In genomic region chr10:31041011-31041410, GRCh38 we compare ENCODE assay signal across 17 cellular contexts. TPM values are rescaled to one million over a fixed set of nuclear protein-coding genes. Genes with fewer than 3 reads are reported as not detected.
DNase-seq lines count a peak whose midpoint lies in the region; FAIRE-seq and TF ChIP-seq lines count a peak whose summit lies in the region.
"Had no signal": no experiment of that assay in that cellular context is flagged by ENCODE, and none has a peak within 500 bp of the region (broad histone marks: within the 10 kb centered on the region; RNA-seq: fewer than 3 reads in every experiment).

No MANE protein-coding gene starts in this region.

- TF ChIP-seq EP300 in SK-N-SH (IDR thresholded peaks at IDR 0.05; ENCODE audit: borderline replicate concordance in 1 of 2, low read depth in 1 of 2, low read length in 1 of 2) = no peak

- H3K4me3 Mint-ChIP-seq in astrocyte (ENCODE audit: unreplicated experiment) = no peak overlapping the region
- H3K4me3 Mint-ChIP-seq: CD4-positive, CD25-positive, alpha-beta regulatory T cell; H9 had no signal

- no peak overlapping the region for H3K9ac ChIP-seq in astrocyte (ENCODE audit: low read length)
- no peak overlapping the region for H3K9ac ChIP-seq in SK-N-SH
- H3K9ac ChIP-seq: BLaER1 had no signal

- POLR2A ChIA-PET in SK-N-SH (lab: Yijun Ruan, JAX) = no interaction called here

- H3K4me1 Mint-ChIP-seq in astrocyte (ENCODE audit: low read depth, unreplicated experiment) = peaks cover 6% of the 10 kb centered on the region
- H3K4me1 Mint-ChIP-seq: CD4-positive, CD25-positive, alpha-beta regulatory T cell had no signal

- H3K79me2 ChIP-seq in astrocyte (ENCODE audit: insufficient read depth, low read length) (no peaks in the 10 kb centered on the region), SK-N-SH (ENCODE audit: insufficient read depth) (no peaks in the 10 kb centered on the region)

- H4K20me1 ChIP-seq in astrocyte (ENCODE audit: insufficient read depth, low read length) (no peaks in the 10 kb centered on the region), SK-N-SH (ENCODE audit: insufficient read depth) (no peaks in the 10 kb centered on the region)
- H4K20me1 ChIP-seq: BLaER1 had no signal

- H3K27ac ChIP-seq in astrocyte (ENCODE audit: low read depth, low read length) (no peak overlapping the region), SK-N-SH (ENCODE audit: low read depth in 2 of 2, low read length in 1 of 2) (no peak overlapping the region)
- H3K27ac ChIP-seq: BLaER1 had no signal

- 81% methylated on average over 3 of the region's 3 CpGs for WGBS in SK-N-SH (ENCODE audit: low lambda C conversion rate)

- no peaks in the 10 kb centered on the region for H3F3A ChIP-seq in SK-N-SH (replicated peaks; ENCODE audit: insufficient read depth)

- no peaks in the 10 kb centered on the region for H3K36me3 ChIP-seq in astrocyte (ENCODE audit: insufficient read depth, low read length)
- no peaks in the 10 kb centered on the region for H3K36me3 ChIP-seq in SK-N-SH (replicated peaks in 1 of 2; ENCODE audit: control insufficient read depth in 1 of 2, insufficient read depth in 2 of 2, low read length in 1 of 2)
- H3K36me3 ChIP-seq: BLaER1 had no signal

- TF ChIP-seq CTCF in astrocyte (IDR thresholded peaks at IDR 0.05; ENCODE audit: insufficient read depth, low read depth, low read length) = no peak
- TF ChIP-seq CTCF in SK-N-SH (IDR thresholded peaks at IDR 0.05) = no peak
- TF ChIP-seq CTCF in D721Med (IDR thresholded peaks at IDR 0.05; ENCODE audit: insufficient read depth, missing control alignments) = no peak

- FAIRE-seq in astrocyte (lab: Jason Lieb, UNC) (peak; percentile 9), urothelium cell line (lab: Jason Lieb, UNC) (no peak), D721Med (lab: Jason Lieb, UNC) (no peak)
- FAIRE-seq: G401.6, GM12891 had no signal

- no peaks in the 10 kb centered on the region for H3K36me3 Mint-ChIP-seq in astrocyte (ENCODE audit: low read depth, unreplicated experiment)
- H3K36me3 Mint-ChIP-seq: CD4-positive, CD25-positive, alpha-beta regulatory T cell had no signal

- CTCF ChIA-PET in SK-N-SH (lab: Yijun Ruan, JAX) = no interaction called here

- H3K27me3 ChIP-seq in astrocyte (ENCODE audit: insufficient read depth, low read length) (no peaks in the 10 kb centered on the region), SK-N-SH (ENCODE audit: insufficient read depth) (no peaks in the 10 kb centered on the region)
- H3K27me3 ChIP-seq: BLaER1 had no signal

- H3K4me1 ChIP-seq in astrocyte (ENCODE audit: insufficient read depth, low read length) = no peaks in the 10 kb centered on the region
- no peaks in the 10 kb centered on the region; a peak in 2 of 4 replicates for H3K4me1 ChIP-seq in SK-N-SH (ENCODE audit: control insufficient read depth in 1 of 2, insufficient read depth in 2 of 2, low read depth in 1 of 2, low read length in 1 of 2)
- H3K4me1 ChIP-seq: BLaER1 had no signal

- no peaks in the 10 kb centered on the region for H3K9me3 Mint-ChIP-seq in astrocyte (ENCODE audit: unreplicated experiment)

- DNase-seq in EL (peak; percentile 18), M059J (ENCODE audit: low read depth) (peak; percentile 65), astrocyte (ENCODE audit: low read depth) (peak; percentile 46), islet precursor cell (peak; percentile 85), urothelium cell line (ENCODE audit: low spot score) (no peak), SK-N-SH (no peak), NCI-H748 (lab: John Stamatoyannopoulos, UW; ENCODE audit: unreplicated experiment) (no peak), D721Med (ENCODE audit: insufficient read length, low spot score) (no peak)
- DNase-seq: 8988T; AML-193; CD4-positive, CD25-positive, alpha-beta regulatory T cell; DMS 273 treated with DMSO at 0.1 percent for 48 hours; GOT3; H9 had no signal

- H3K9me2 ChIP-seq in SK-N-SH = no peaks in the 10 kb centered on the region

- H2AFZ ChIP-seq in astrocyte (ENCODE audit: low read depth, low read length) (no peak overlapping the region), SK-N-SH (ENCODE audit: low read depth) (no peak overlapping the region)

- H3K9me3 ChIP-seq in astrocyte (ENCODE audit: insufficient read depth, low read depth, low read length) (no peaks in the 10 kb centered on the region), SK-N-SH (no peaks in the 10 kb centered on the region)

- H3K27me3 Mint-ChIP-seq in astrocyte (ENCODE audit: low read depth, unreplicated experiment) = no peaks in the 10 kb centered on the region

- H3K4me2 ChIP-seq in astrocyte (ENCODE audit: low read length) (no peak overlapping the region), SK-N-SH (no peak overlapping the region)
- H3K4me2 ChIP-seq: BLaER1 had no signal

- no peak for TF ChIP-seq RAD21 in SK-N-SH (IDR thresholded peaks at IDR 0.05; ENCODE audit: low read length)

- H3K4me3 ChIP-seq in astrocyte (ENCODE audit: insufficient read depth, low read depth, low read length) (no peak overlapping the region), SK-N-SH (ENCODE audit: low read depth in 2 of 2, low read length in 1 of 2) (no peak overlapping the region)
- H3K4me3 ChIP-seq: BLaER1 had no signal

- no peak overlapping the region for H3K27ac Mint-ChIP-seq in astrocyte (ENCODE audit: unreplicated experiment)
- H3K27ac Mint-ChIP-seq: H9 had no signal

TF ChIP-seq in SK-N-SH, 30 proteins besides CTCF, POLR2A, EP300 and RAD21:
- TF ChIP-seq SMC3 (IDR thresholded peaks at IDR 0.05; ENCODE audit: low read depth, low read length) = no peak
- TF ChIP-seq REST (IDR thresholded peaks at IDR 0.05; ENCODE audit: low read depth, low read length) = no peak
- no peak for TF ChIP-seq USF2 (IDR thresholded peaks at IDR 0.05; ENCODE audit: borderline replicate concordance, low read depth, low read length)

RNA-seq across cellular contexts. Expression of gene ZNF438, which starts 9.3 kb away (rescaled TPM):
- total RNA-seq in M059J (2014; rRNA removed; shearing (Covaris generic)) = 2.5 and 3.4 TPM in 2 replicates
- 2.2 and 2.4 TPM in 2 replicates for total RNA-seq in astrocyte
- 2.1 and 2.5 TPM in 2 replicates for polyA plus RNA-seq in SK-N-SH (2012; rRNA removed)
- polyA plus RNA-seq in SK-N-SH (2012; cell fraction: cytosol; rRNA removed) = 2.4 and 2.6 TPM in 2 replicates
- polyA plus RNA-seq in SK-N-SH (2012; cell fraction: nucleus; rRNA removed) = 2.1 and 3.4 TPM in 2 replicates

Comparison
In these comparisons a context has a peak if more than half of its experiments do, and no peak if none do; other contexts are left out.
1. DNase-seq: peak in EL (single experiment), M059J (single experiment), astrocyte (single experiment) and islet precursor cell (single experiment); none in urothelium cell line (single experiment), SK-N-SH (single experiment), NCI-H748 (single experiment) and D721Med (single experiment).